ENCODE assay signal across 10 cellular contexts in the genomic region with DNA sequence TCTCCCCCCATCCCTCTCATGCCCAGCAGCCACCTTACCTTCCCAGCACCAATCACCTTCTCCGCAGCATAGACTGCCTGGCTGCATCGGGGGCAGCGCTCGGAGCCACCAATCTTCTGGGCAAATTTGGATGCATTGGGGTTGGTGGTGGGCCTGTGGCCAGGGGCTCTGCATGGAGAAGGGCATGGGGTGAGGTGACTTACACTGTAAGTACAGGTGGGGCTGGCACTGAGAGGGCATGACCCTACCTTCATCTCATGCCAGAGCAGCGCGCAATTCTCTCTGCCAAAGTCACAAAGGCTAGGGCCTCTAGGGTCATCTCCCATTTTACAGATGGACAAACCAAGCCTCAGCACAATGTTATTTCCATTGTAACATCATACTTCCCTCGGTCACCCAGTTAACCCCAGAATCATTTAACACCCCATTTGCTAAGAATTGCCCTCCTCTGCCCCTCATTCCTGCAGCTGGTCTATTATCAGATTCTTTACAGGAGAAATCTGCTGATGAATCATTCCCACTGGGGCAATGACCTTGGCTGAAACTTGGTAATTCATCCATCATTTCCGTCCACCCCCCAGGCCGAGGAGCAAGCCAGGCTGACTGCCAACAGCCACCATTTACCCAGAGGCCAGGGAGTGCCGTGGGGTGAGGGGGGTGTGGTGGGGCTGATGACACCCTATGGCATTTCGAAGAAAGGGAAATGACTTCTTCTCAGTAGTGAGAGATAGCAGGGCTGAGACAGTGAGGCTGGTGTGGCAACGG. TPM values are rescaled to one million over a fixed set of nuclear protein-coding genes. Genes with fewer than 3 reads are reported as not detected.
DNase-seq lines count a peak whose midpoint lies in the region; ATAC-seq and TF ChIP-seq lines count a peak whose summit lies in the region.
"Had no signal": no experiment of that assay in that cellular context is flagged by ENCODE, and none has a peak within 500 bp of the region (broad histone marks: within the 10 kb centered on the region; RNA-seq: fewer than 3 reads in every experiment).

No MANE protein-coding gene starts in this region.

- WGBS in hepatocyte (ENCODE audit: low lambda C conversion rate, missing lambda C conversion rate): 89% methylated on average over 12 of the region's 12 CpGs

- TF ChIP-seq CTCF in astrocyte of the spinal cord (IDR thresholded peaks at IDR 0.05; ENCODE audit: low read depth, low read length) (no peak), hepatocyte (IDR thresholded peaks at IDR 0.05; ENCODE audit: poor library complexity) (no peak)

- no peak overlapping the region for H3K4me2 ChIP-seq in hepatocyte

- H3K36me3 ChIP-seq in hepatocyte (replicated peaks; ENCODE audit: insufficient read depth, low read depth): no peaks in the 10 kb centered on the region
- H3K36me3 ChIP-seq in subcutaneous abdominal adipose tissue (ENCODE audit: control insufficient read depth in 5 of 5, insufficient read depth in 5 of 5, low read length in 5 of 5): peaks cover 0 to 70% (median 51%) of the 10 kb centered on the region in 5 donors

- no peaks in the 10 kb centered on the region for H3K79me2 ChIP-seq in hepatocyte

- H3K27ac ChIP-seq in hepatocyte (no peak overlapping the region), subcutaneous abdominal adipose tissue (ENCODE audit: low read depth, low read length) (peak overlapping the region; percentile 23)

- H4K20me1 ChIP-seq in hepatocyte (ENCODE audit: insufficient read depth, poor library complexity, severe bottlenecking): no peaks in the 10 kb centered on the region

- DNase-seq in HPDE6-E6E7 (ENCODE audit: extremely low spot score) (peak; percentile 87), astrocyte of the spinal cord (ENCODE audit: low read depth, low spot score) (peak; percentile 95), hepatocyte (ENCODE audit: low spot score) (peak; percentile 29), cerebellar cortex (ENCODE audit: low spot score) (no peak)
- DNase-seq in activated effector memory CD4-positive, alpha-beta T cell treated with Interleukin-2 at 50 U/mL for 16 hours: no peak
- DNase-seq: activated CD8-positive, alpha-beta memory T cell treated with anti-CD3 and anti-CD28 coated beads, Interleukin-2, amount 50 U/mL, for 4 hours; NCI-H1105 treated with DMSO at 0.1 percent for 48 hours had no signal

- no peak overlapping the region for H2AFZ ChIP-seq in hepatocyte

- no peak overlapping the region for H3K4me3 ChIP-seq in astrocyte of the spinal cord (ENCODE audit: low read depth, low read length)
- H3K4me3 ChIP-seq in hepatocyte: no peak overlapping the region
- no peak overlapping the region for H3K4me3 ChIP-seq in subcutaneous abdominal adipose tissue (ENCODE audit: low read depth in 1 of 5, low read length in 5 of 5)

- H3K9ac ChIP-seq in subcutaneous abdominal adipose tissue (ENCODE audit: low read length in 5 of 5): peak overlapping the region in 2 of 5 donors; percentile 16 to 26

- in situ Hi-C loops in astrocyte of the spinal cord (cut with HindIII; ENCODE audit: low sequenced_read_pairs): no loop called here

- H3K9me3 ChIP-seq in hepatocyte (ENCODE audit: low read depth) (no peaks in the 10 kb centered on the region), subcutaneous abdominal adipose tissue (ENCODE audit: control insufficient read depth in 5 of 5, low read length in 5 of 5) (no peaks in the 10 kb centered on the region)

- no peak for ATAC-seq in HG03045 (IDR thresholded peaks at IDR 0.05; ENCODE audit: unreplicated experiment)
- ATAC-seq in GM18861 (IDR thresholded peaks at IDR 0.05; ENCODE audit: unreplicated experiment): no peak

- H3K27me3 ChIP-seq in hepatocyte: no peaks in the 10 kb centered on the region
- H3K27me3 ChIP-seq in subcutaneous abdominal adipose tissue (ENCODE audit: control insufficient read depth in 5 of 5, insufficient read depth in 4 of 5, low read length in 5 of 5): no peaks in the 10 kb centered on the region

- no peaks in the 10 kb centered on the region for H3K9me2 ChIP-seq in hepatocyte (replicated peaks; ENCODE audit: insufficient read depth)

- H3K4me1 ChIP-seq in hepatocyte (ENCODE audit: insufficient read depth) (peaks cover 6% of the 10 kb centered on the region), subcutaneous abdominal adipose tissue (ENCODE audit: control insufficient read depth in 5 of 5, insufficient read depth in 5 of 5, low read length in 5 of 5) (peaks cover 11 to 68% (median 49%) of the 10 kb centered on the region in 5 donors)

RNA-seq across cellular contexts. Expression of a gene that starts 17.9 kb away (rescaled TPM):
- total RNA-seq in hepatocyte: 76.0 and 101 TPM in 2 replicates
- 47.6 and 50.9 TPM in 2 replicates for polyA plus RNA-seq in hepatocyte

RNA-seq across cellular contexts. Expression of a gene that starts 20.0 kb away (rescaled TPM):
- 24.4 and 30.2 TPM in 2 replicates for total RNA-seq in hepatocyte
- polyA plus RNA-seq in hepatocyte: 62.9 and 64.6 TPM in 2 replicates

RNA-seq across cellular contexts. Expression of a gene that starts 49.9 kb away (rescaled TPM):
- 15.0 and 15.2 TPM in 2 replicates for total RNA-seq in hepatocyte
- 18.3 and 18.8 TPM in 2 replicates for polyA plus RNA-seq in hepatocyte

Comparison
In these comparisons a context has a peak if more than half of its experiments do, and no peak if none do; other contexts are left out.
1. DNase-seq: peak in HPDE6-E6E7 (single experiment), astrocyte of the spinal cord (single experiment) and hepatocyte (single experiment); none in activated effector memory CD4-positive, alpha-beta T cell treated with Interleukin-2 at 50 U/mL for 16 hours (single experiment) and cerebellar cortex (single experiment).